Comparison of ENCODE assay signal across 9 cellular contexts in the genomic region with DNA sequence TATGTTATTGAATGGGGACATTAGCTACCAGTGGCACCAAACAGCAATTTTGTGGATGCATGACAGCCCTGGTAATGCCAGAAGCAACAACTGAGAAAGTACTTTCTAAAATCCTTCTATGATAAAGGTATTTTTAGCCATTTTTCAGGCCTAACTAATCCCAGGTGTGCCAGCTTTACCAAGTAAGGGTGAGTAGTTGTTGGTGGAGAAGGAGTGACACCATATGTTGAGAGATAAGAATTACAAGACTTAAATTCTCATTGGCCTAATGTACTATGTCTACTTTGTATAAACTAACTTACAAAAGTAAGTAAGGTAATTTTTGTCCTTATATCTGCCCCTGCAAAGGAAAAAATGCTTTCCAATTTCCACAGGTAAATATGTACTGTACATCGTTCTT. TPM values are rescaled to one million over a fixed set of nuclear protein-coding genes. Genes with fewer than 3 reads are reported as not detected.
DNase-seq lines count a peak whose midpoint lies in the region; FAIRE-seq and TF ChIP-seq lines count a peak whose summit lies in the region.
"Had no signal": no experiment of that assay in that cellular context is flagged by ENCODE, and none has a peak within 500 bp of the region (broad histone marks: within the 10 kb centered on the region; RNA-seq: fewer than 3 reads in every experiment).

No MANE protein-coding gene starts in this region.

- peak; percentile 96 for FAIRE-seq in GM19239 (lab: Jason Lieb, UNC)

- DNase-seq in DMS 273 (lab: John Stamatoyannopoulos, UW; ENCODE audit: unreplicated experiment) (peak; percentile 75), GM19239 (ENCODE audit: insufficient read length, low spot score) (no peak), NAMALWA (ENCODE audit: low spot score) (peak; percentile 69), choroid plexus epithelial cell (ENCODE audit: low read depth) (peak; percentile 73), renal cortical epithelial cell (ENCODE audit: low read depth) (peak; percentile 49), NCI-H187 treated with DMSO at 0.1 percent for 48 hours (lab: John Stamatoyannopoulos, UW) (no peak)
- no peak for DNase-seq in stimulated activated naive CD4-positive, alpha-beta T cell (lab: John Stamatoyannopoulos, UW)
- DNase-seq in stimulated activated CD4-positive, alpha-beta T cell treated with anti-CD3 and anti-CD28 coated beads, Interleukin-2, amount 100 ng/mL, for 48 hours: no peak

- H3K4me3 ChIP-seq in choroid plexus epithelial cell (ENCODE audit: low read depth, low read length): no peak overlapping the region

- peak; percentile 49 for TF ChIP-seq CTCF in choroid plexus epithelial cell (conservative IDR thresholded peaks at IDR 0.05; ENCODE audit: low read depth, low read length)

RNA-seq across cellular contexts. Expression of a gene that starts 4.1 kb away (rescaled TPM):
- total RNA-seq in renal cortical epithelial cell: 7.3 and 11.4 TPM in 2 replicates

RNA-seq across cellular contexts. Expression of a gene that starts 20.9 kb away (rescaled TPM):
- total RNA-seq in renal cortical epithelial cell: 0.40 TPM in 1 of 2 replicates, not detected in the other

RNA-seq across cellular contexts. Expression of a gene that starts 21.5 kb away (rescaled TPM):
- total RNA-seq in renal cortical epithelial cell: 0.52 and 5.0 TPM in 2 replicates
- total RNA-seq: T-helper 2 cell treated with Interferon-gamma antibody and Interleukin-4, amounts not matched to agents 100 ng/mL and 5 ng/mL, for 36 hours had no signal

Comparison
In these comparisons a context has a peak if more than half of its experiments do, and no peak if none do; other contexts are left out.
1. DNase-seq: peak in DMS 273 (single experiment), NAMALWA (single experiment), choroid plexus epithelial cell (single experiment) and renal cortical epithelial cell (single experiment); none in GM19239 (single experiment), stimulated activated naive CD4-positive, alpha-beta T cell (0 of 6), NCI-H187 treated with DMSO at 0.1 percent for 48 hours (single experiment) and stimulated activated CD4-positive, alpha-beta T cell treated with anti-CD3 and anti-CD28 coated beads, Interleukin-2, amount 100 ng/mL, for 48 hours (0 of 2).